In genomic region chr1:83950106-83950661, GRCh38 we compare ENCODE assay signal across 18 cellular contexts. TPM values are rescaled to one million over a fixed set of nuclear protein-coding genes. Genes with fewer than 3 reads are reported as not detected.
DNase-seq lines count a peak whose midpoint lies in the region; ATAC-seq and TF ChIP-seq lines count a peak whose summit lies in the region.
"Had no signal": no experiment of that assay in that cellular context is flagged by ENCODE, and none has a peak within 500 bp of the region (broad histone marks: within the 10 kb centered on the region; RNA-seq: fewer than 3 reads in every experiment).

No MANE protein-coding gene starts in this region.

- no peak overlapping the region for H2AFZ ChIP-seq in hepatocyte
- H2AFZ ChIP-seq: GM23338 had no signal

- peak overlapping the region; percentile 38 for H3K4me2 ChIP-seq in hepatocyte
- H3K4me2 ChIP-seq: A549, GM23338 had no signal

- no peaks in the 10 kb centered on the region for H3K9me2 ChIP-seq in hepatocyte (replicated peaks; ENCODE audit: insufficient read depth)

- ATAC-seq in GM21786 (IDR thresholded peaks at IDR 0.05; ENCODE audit: unreplicated experiment) (no peak), HG02970 (IDR thresholded peaks at IDR 0.05; ENCODE audit: low FRiP score, unreplicated experiment) (no peak)
- ATAC-seq: A549, GM23338, K562 had no signal

- no peak overlapping the region for H3K4me3 ChIP-seq in hepatocyte
- H3K4me3 ChIP-seq in prostate gland: no peak overlapping the region
- H3K4me3 ChIP-seq in H7 (ENCODE audit: insufficient read depth, low read depth, low read length): no peak overlapping the region
- H3K4me3 ChIP-seq: A549, GM23338, K562, SJSA1 had no signal

- H3K9me3 ChIP-seq in hepatocyte (ENCODE audit: low read depth) (no peaks in the 10 kb centered on the region), prostate gland (no peaks in the 10 kb centered on the region)
- H3K9me3 ChIP-seq: A549, SJSA1 had no signal

- WGBS in hepatocyte (ENCODE audit: low lambda C conversion rate, missing lambda C conversion rate): 46% methylated on average over 7 of the region's 7 CpGs
- 29% methylated on average over 7 of the region's 7 CpGs for WGBS in prostate gland

- H3K27me3 ChIP-seq in hepatocyte (no peaks in the 10 kb centered on the region), prostate gland (replicated peaks; ENCODE audit: insufficient read depth) (no peaks in the 10 kb centered on the region), H7 (ENCODE audit: control insufficient read depth, insufficient read depth, low read length) (no peaks in the 10 kb centered on the region)
- H3K27me3 ChIP-seq: SJSA1 had no signal

- H3K36me3 ChIP-seq in hepatocyte (replicated peaks; ENCODE audit: insufficient read depth, low read depth): no peaks in the 10 kb centered on the region
- no peaks in the 10 kb centered on the region for H3K36me3 ChIP-seq in prostate gland
- H3K36me3 ChIP-seq in H7 (replicated peaks; ENCODE audit: control insufficient read depth, insufficient read depth, low read length): no peaks in the 10 kb centered on the region
- H3K36me3 ChIP-seq: SJSA1 had no signal

- H3K4me1 ChIP-seq in hepatocyte (ENCODE audit: insufficient read depth) (no peaks in the 10 kb centered on the region), prostate gland (replicated peaks) (no peaks in the 10 kb centered on the region)
- H3K4me1 ChIP-seq: A549, SJSA1 had no signal

- no peak for TF ChIP-seq POLR2A in prostate gland (IDR thresholded peaks at IDR 0.05)

- no peak for TF ChIP-seq CTCF in hepatocyte (IDR thresholded peaks at IDR 0.05; ENCODE audit: poor library complexity)
- TF ChIP-seq CTCF in prostate gland (IDR thresholded peaks at IDR 0.05): no peak
- TF ChIP-seq CTCF in GM20000 (IDR thresholded peaks at IDR 0.05; ENCODE audit: extremely low read depth, missing control alignments): no peak

- DNase-seq in HT-29 (ENCODE audit: low spot score) (peak; percentile 20), NCI-H748 (lab: John Stamatoyannopoulos, UW; ENCODE audit: unreplicated experiment) (peak; percentile 45), hepatocyte (ENCODE audit: low spot score) (no peak), prostate gland (ENCODE audit: low spot score) (no peak), H7 (no peak), GM20000 (ENCODE audit: low spot score) (no peak)
- DNase-seq: C1 segment of cervical spinal cord, DMS 273 treated with DMSO at 0.1 percent for 48 hours, GF-D8, NCI-H1417 treated with DMSO at 0.1 percent for 48 hours, NCI-H2029, NCI-H510A had no signal

- no peak overlapping the region for H3K27ac ChIP-seq in hepatocyte
- peak overlapping the region; percentile 5 to 17 for H3K27ac ChIP-seq in prostate gland
- H3K27ac ChIP-seq: A549, SJSA1 had no signal

- H3K79me2 ChIP-seq in hepatocyte: no peaks in the 10 kb centered on the region

- H4K20me1 ChIP-seq in hepatocyte (ENCODE audit: insufficient read depth, poor library complexity, severe bottlenecking): no peaks in the 10 kb centered on the region

- intact Hi-C loops in prostate gland (cut with DNase I): no loop called here

RNA-seq across cellular contexts. Expression of gene TTLL7, which starts 48.7 kb away (rescaled TPM):
- 2.6 and 2.8 TPM in 2 replicates for total RNA-seq in HT-29 (2014; rRNA removed; shearing (Covaris generic))
- 3.4 and 3.5 TPM in 2 replicates for total RNA-seq in hepatocyte
- polyA plus RNA-seq in hepatocyte: 1.9 and 2.3 TPM in 2 replicates
- 10 to 100 TPM; 24.7 to 26.6 TPM for total RNA-seq in prostate gland
- total RNA-seq in H7 (2014; rRNA removed; shearing (Covaris generic)): 3.1 and 3.7 TPM in 2 replicates

Comparison
In these comparisons a context has a peak if more than half of its experiments do, and no peak if none do; other contexts are left out.
1. DNase-seq: peak in HT-29 (single experiment) and NCI-H748 (single experiment); none in hepatocyte (single experiment), prostate gland (single experiment), H7 (single experiment) and GM20000 (single experiment).